Comparison of ENCODE assay signal across 25 cellular contexts in genomic region chr7:52355059-52355458, GRCh38.
A peak's percentile ranks its signal among the peaks of the same experiment; 100 is the strongest.
DNase-seq lines count a peak whose midpoint lies in the region; ATAC-seq, FAIRE-seq and TF ChIP-seq lines count a peak whose summit lies in the region.
"Had no signal": no experiment of that assay in that cellular context is flagged by ENCODE, and none has a peak within 500 bp of the region (broad histone marks: within the 10 kb centered on the region; RNA-seq: fewer than 3 reads in every experiment).

No MANE protein-coding gene starts in this region.

- H3K9ac ChIP-seq in colonic mucosa (ENCODE audit: low read depth in 2 of 2, low read length in 2 of 2) = no peak overlapping the region

- CTCF ChIA-PET in A549 (lab: Yijun Ruan, JAX) = no interaction called here

- H3K9me3 ChIP-seq in A549 = no peaks in the 10 kb centered on the region; the same call in 2 of the 3 replicates
- H3K9me3 ChIP-seq in SJCRH30 (replicated peaks) = no peaks in the 10 kb centered on the region
- H3K9me3 ChIP-seq in iPS DF 6.9 (ENCODE audit: control insufficient read depth, insufficient read depth, low read length) = no peaks in the 10 kb centered on the region
- no peaks in the 10 kb centered on the region for H3K9me3 ChIP-seq in ascending aorta
- no peaks in the 10 kb centered on the region for H3K9me3 ChIP-seq in colonic mucosa
- H3K9me3 ChIP-seq: left ventricle myocardium inferior, right atrium auricular region, tibial artery had no signal

- WGBS in A549 (ENCODE audit: missing lambda C conversion rate) = 17% methylated on average over 3 of the region's 3 CpGs
- WGBS in iPS DF 6.9 (ENCODE audit: insufficient coverage, insufficient read length) = no CpG with 5 or more reads among the region's 3 CpGs

- ATAC-seq in A549 = no peak
- ATAC-seq: foreskin keratinocyte, K562, SK-N-SH treated with all-trans-retinoic acid at 6 μM for 48 hours had no signal

- intact Hi-C loops in ascending aorta (cut with DNase I) (no loop called here), colonic mucosa (cut with DNase I) (no loop called here)

- H3K4me3 ChIP-seq in A549 (no peak overlapping the region), SJCRH30 (no peak overlapping the region), iPS DF 6.9 (ENCODE audit: low read length) (no peak overlapping the region), ascending aorta (no peak overlapping the region), colonic mucosa (no peak overlapping the region)
- H3K4me3 ChIP-seq: K562, left ventricle myocardium inferior, PC-9, right atrium auricular region, tibial artery had no signal

- no peak for TF ChIP-seq POLR2A in A549 (IDR thresholded peaks at IDR 0.05; ENCODE audit: low read length)

- POLR2A ChIA-PET in A549 (lab: Yijun Ruan, JAX) = no interaction called here

- TF ChIP-seq RAD21 in A549 (conservative IDR thresholded peaks at IDR 0.05 in 1 of 2, IDR thresholded peaks at IDR 0.05 in 1 of 2) = no peak

- no peaks in the 10 kb centered on the region for H3K4me1 ChIP-seq in A549
- H3K4me1 ChIP-seq in SJCRH30 = no peaks in the 10 kb centered on the region
- H3K4me1 ChIP-seq in iPS DF 6.9 (ENCODE audit: control insufficient read depth, insufficient read depth, low read length) = no peaks in the 10 kb centered on the region
- H3K4me1 ChIP-seq in ascending aorta = no peaks in the 10 kb centered on the region
- no peaks in the 10 kb centered on the region for H3K4me1 ChIP-seq in colonic mucosa
- H3K4me1 ChIP-seq: foreskin keratinocyte, left ventricle myocardium inferior, right atrium auricular region, tibial artery had no signal

- H3K27me3 ChIP-seq in SJCRH30 = no peaks in the 10 kb centered on the region; the same call in 1 of the 2 replicates
- H3K27me3 ChIP-seq in iPS DF 6.9 (ENCODE audit: control insufficient read depth, insufficient read depth, low read length) = no peaks in the 10 kb centered on the region
- H3K27me3 ChIP-seq in ascending aorta = no peaks in the 10 kb centered on the region
- no peaks in the 10 kb centered on the region for H3K27me3 ChIP-seq in colonic mucosa
- H3K27me3 ChIP-seq: foreskin keratinocyte, right atrium auricular region, tibial artery had no signal

- H3K36me3 ChIP-seq in SJCRH30 (no peaks in the 10 kb centered on the region), iPS DF 6.9 (ENCODE audit: control insufficient read depth, insufficient read depth, low read length) (no peaks in the 10 kb centered on the region), ascending aorta (no peaks in the 10 kb centered on the region), colonic mucosa (no peaks in the 10 kb centered on the region)
- H3K36me3 ChIP-seq: left ventricle myocardium inferior, right atrium auricular region, tibial artery had no signal

- no peak for FAIRE-seq in A549 (lab: Jason Lieb, UNC)
- FAIRE-seq: colon, K562 had no signal

- DNase-seq in A549 (ENCODE audit: low read depth in 1 of 2, low spot score in 1 of 2) = no peak
- peak; percentile 35 for DNase-seq in HT1080 (ENCODE audit: low read depth)
- DNase-seq in SJCRH30 = peak; percentile 28 to 49
- peak; percentile 9 for DNase-seq in iPS DF 6.9 (ENCODE audit: low read depth, low spot score)
- DNase-seq in activated T-cell treated with anti-CD3 and anti-CD28 coated beads for 4 hours = no peak
- DNase-seq in activated effector memory CD4-positive, alpha-beta T cell treated with Interleukin-2 at 50 U/mL for 16 hours = no peak
- DNase-seq in ascending aorta (ENCODE audit: low spot score in 2 of 2) = no peak
- no peak for DNase-seq in colonic mucosa
- DNase-seq: activated CD4-positive, alpha-beta T cell treated with anti-CD3 and anti-CD28 coated beads, Interleukin-2, amount 10 ng/mL, durations not matched to agents 24 days and 14 days; activated naive CD4-positive, alpha-beta T cell treated with anti-CD3 and anti-CD28 coated beads for 36 hours; aorta; DMS153; foreskin keratinocyte; left ventricle myocardium inferior; NCI-H1417 treated with DMSO at 0.1 percent for 48 hours; NCI-H69; nucleus accumbens; PC-9; stimulated activated naive CD4-positive, alpha-beta T cell; tibial artery had no signal

- no peak overlapping the region for H3K4me2 ChIP-seq in A549
- H3K4me2 ChIP-seq: PC-9 had no signal

- H3K27ac ChIP-seq in A549 (no peak overlapping the region), SJCRH30 (no peak overlapping the region), iPS DF 6.9 (ENCODE audit: low read length) (no peak overlapping the region), ascending aorta (no peak overlapping the region), colonic mucosa (no peak overlapping the region)
- H3K27ac ChIP-seq: epithelial cell of prostate, foreskin keratinocyte, left ventricle myocardium inferior, PC-9, right atrium auricular region, tibial artery had no signal

- TF ChIP-seq CTCF in A549 (IDR thresholded peaks at IDR 0.05) (no peak), ascending aorta (IDR thresholded peaks at IDR 0.05) (no peak), colonic mucosa (IDR thresholded peaks at IDR 0.05) (no peak)

- TF ChIP-seq EP300 in A549 (IDR thresholded peaks at IDR 0.05) = no peak

TF ChIP-seq in A549, 52 proteins besides CTCF, POLR2A, EP300 and RAD21:
- TF ChIP-seq REST (IDR thresholded peaks at IDR 0.05) (peak; percentile 41; the same call in 1 of the 2 replicates), RARB (CRISPR knock-in tag; IDR thresholded peaks at IDR 0.05) (no peak), CBX8 (IDR thresholded peaks at IDR 0.05) (no peak), EHF (CRISPR knock-in tag; IDR thresholded peaks at IDR 0.05) (no peak)

Comparison
In these comparisons a context has a peak if more than half of its experiments do, and no peak if none do; other contexts are left out.
1. DNase-seq: peak in HT1080 (single experiment), SJCRH30 (2 of 2) and iPS DF 6.9 (single experiment); none in A549 (0 of 2), activated T-cell treated with anti-CD3 and anti-CD28 coated beads for 4 hours (single experiment), activated effector memory CD4-positive, alpha-beta T cell treated with Interleukin-2 at 50 U/mL for 16 hours (single experiment), ascending aorta (0 of 2) and colonic mucosa (single experiment).